ENCODE assay signal across 2 cellular contexts in the genomic region with DNA sequence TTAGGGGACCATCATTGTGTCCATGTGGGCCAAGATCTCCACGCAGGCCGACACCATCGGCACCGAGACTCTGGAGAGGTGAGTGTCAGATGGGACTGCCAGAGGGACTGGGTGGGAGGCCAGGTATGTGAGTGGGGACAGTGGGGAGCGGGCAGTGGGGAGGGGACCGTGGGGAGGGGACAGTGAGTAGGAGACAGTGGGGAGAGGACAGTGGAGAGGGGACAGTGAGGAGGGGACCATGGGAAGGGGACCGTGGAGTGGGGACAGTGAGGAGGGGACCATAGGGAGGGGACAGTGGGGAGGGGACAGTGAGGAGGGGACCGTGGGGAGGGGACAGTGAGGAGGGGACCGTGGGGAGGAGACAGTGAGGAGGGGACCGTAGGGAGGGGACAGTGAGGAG. TPM values are rescaled to one million over a fixed set of nuclear protein-coding genes. Genes with fewer than 3 reads are reported as not detected.
"Had no signal": no experiment of that assay in that cellular context is flagged by ENCODE, and none has a peak within 500 bp of the region (broad histone marks: within the 10 kb centered on the region; RNA-seq: fewer than 3 reads in every experiment).

No MANE protein-coding gene starts in this region.

RNA-seq across cellular contexts. Expression of a gene that starts 2.6 kb away (rescaled TPM):
- total RNA-seq: G401, GM12878 had no signal

RNA-seq across cellular contexts. Expression of a gene that starts 9.5 kb away (rescaled TPM):
- total RNA-seq: G401 had no signal

RNA-seq across cellular contexts. Expression of a gene that starts 10.7 kb away (rescaled TPM):
- total RNA-seq: G401 had no signal

RNA-seq across cellular contexts. Expression of a gene that starts 13.3 kb away (rescaled TPM):
- total RNA-seq: G401 had no signal

RNA-seq across cellular contexts. Expression of a gene that starts 17.1 kb away (rescaled TPM):
- total RNA-seq: GM12878 had no signal
